14 cellular contexts compared by ENCODE assay signal in genomic region chr10:34789993-34790506, GRCh38. TPM values are rescaled to one million over a fixed set of nuclear protein-coding genes. Genes with fewer than 3 reads are reported as not detected.
DNase-seq lines count a peak whose midpoint lies in the region; ATAC-seq and TF ChIP-seq lines count a peak whose summit lies in the region.
"Had no signal": no experiment of that assay in that cellular context is flagged by ENCODE, and none has a peak within 500 bp of the region (broad histone marks: within the 10 kb centered on the region; RNA-seq: fewer than 3 reads in every experiment).

No MANE protein-coding gene starts in this region.

- H3K4me2 ChIP-seq in PC-3 (ENCODE audit: low read length) = no peak overlapping the region

- CTCF ChIA-PET in PC-3 (lab: Charles Lee) = interaction anchor here (0.7 kb wide), 1 partner anchor 27 kb away, joined by 3 read pairs; no protein-coding TSS in a partner anchor

- H3K9ac ChIP-seq in PC-3 (ENCODE audit: low read length) = no peak overlapping the region

- ATAC-seq in left ventricle myocardium superior = peak; percentile 25
- ATAC-seq in Right ventricle myocardium superior (ENCODE audit: poor library complexity) = no peak
- peak; percentile 25 for ATAC-seq in PC-3
- ATAC-seq in left lung = peak; percentile 34
- ATAC-seq in HG02885 (IDR thresholded peaks at IDR 0.05; ENCODE audit: poor library complexity, unreplicated experiment) = no peak
- no peak for ATAC-seq in HG03571 (IDR thresholded peaks at IDR 0.05; ENCODE audit: unreplicated experiment)
- ATAC-seq: HCT116 had no signal

- POLR2A ChIA-PET in PC-3 (lab: Charles Lee; ENCODE audit: unreplicated experiment) = interaction anchor here (0.6 kb wide), 1 partner anchor 1024 kb away, joined by 3 read pairs; no protein-coding TSS in a partner anchor

- intact Hi-C loops in left ventricle myocardium superior (cut with micrococcal nuclease) (no loop called here), Right ventricle myocardium superior (cut with DNase I) (no loop called here), PC-3 (cut with micrococcal nuclease) (loop anchor here (2.0 kb wide), 1 partner anchor 65 kb away; no protein-coding TSS in a partner anchor), left lung (cut with DNase I) (no loop called here)

- H3K36me3 ChIP-seq in PC-3 (ENCODE audit: low read depth, low read length) (peaks cover 6% of the 10 kb centered on the region; the same call in 1 of the 2 replicates), left lung (no peaks in the 10 kb centered on the region)

- DNase-seq in left ventricle myocardium superior (no peak), Right ventricle myocardium superior (no peak), PC-3 (no peak), left lung (no peak), DMS 273 (lab: John Stamatoyannopoulos, UW; ENCODE audit: unreplicated experiment) (no peak), H4 (ENCODE audit: low spot score) (no peak)
- DNase-seq: activated effector memory CD4-positive, alpha-beta T cell treated with anti-CD3 and anti-CD28 coated beads, Interleukin-2, amount 50 U/mL, for 16 hours; GF-D8; NCI-H510A treated with DMSO at 0.1 percent for 48 hours; testis had no signal

- H3K4me3 ChIP-seq in PC-3 (ENCODE audit: low read length) (no peak overlapping the region), left lung (no peak overlapping the region)
- H3K4me3 ChIP-seq: testis had no signal

- H3K27me3 ChIP-seq in PC-3 (ENCODE audit: low read length) (no peaks in the 10 kb centered on the region), left lung (no peaks in the 10 kb centered on the region)
- H3K27me3 ChIP-seq: testis had no signal

- H3K9me3 ChIP-seq in PC-3 (ENCODE audit: low read length) = no peaks in the 10 kb centered on the region
- H3K9me3 ChIP-seq in left lung = no peaks in the 10 kb centered on the region
- H3K9me3 ChIP-seq: testis had no signal

- peaks cover 21% of the 10 kb centered on the region; the same call in 1 of the 2 replicates for H4K20me1 ChIP-seq in PC-3 (ENCODE audit: low read length)

- H3K79me2 ChIP-seq in PC-3 (ENCODE audit: low read length) = peaks cover 99% of the 10 kb centered on the region

- peaks cover 8% of the 10 kb centered on the region; the same call in 1 of the 2 replicates for H3K4me1 ChIP-seq in PC-3 (ENCODE audit: insufficient read depth, low read length)
- H3K4me1 ChIP-seq in left lung = peaks cover 0 to 5% of the 10 kb centered on the region in 2 donors

- H3K27ac ChIP-seq in PC-3 (ENCODE audit: low read length) = no peak overlapping the region
- H3K27ac ChIP-seq in left lung = no peak overlapping the region
- H3K27ac ChIP-seq: testis had no signal

- TF ChIP-seq CTCF in PC-3 (conservative IDR thresholded peaks at IDR 0.05; ENCODE audit: low read depth, low read length) (no peak), left lung (IDR thresholded peaks at IDR 0.05) (no peak)

- no peak overlapping the region for H2AFZ ChIP-seq in PC-3 (ENCODE audit: low read length)

- H3K9me2 ChIP-seq in PC-3 (replicated peaks; ENCODE audit: low read length) = no peaks in the 10 kb centered on the region

- no peaks in the 10 kb centered on the region for H3F3A ChIP-seq in PC-3 (ENCODE audit: low read length, unreplicated experiment)

- BruUV-seq in PC-3 (replicated peaks; lab: Mats Ljungman, UMichigan) = no TSS peak

RNA-seq across cellular contexts. Expression of gene PARD3, which starts 25.0 kb away (rescaled TPM):
- total RNA-seq in left ventricle myocardium superior = 25.3 TPM
- total RNA-seq in Right ventricle myocardium superior = 33.5 TPM
- 149 and 154 TPM in 2 replicates for total RNA-seq in PC-3 (2014; rRNA removed)
- total RNA-seq in left lung = 10 to 100 TPM; 25.6 to 31.0 TPM
- total RNA-seq in H4 (2014; rRNA removed; shearing (Covaris generic)) = 18.3 and 19.3 TPM in 2 replicates
- total RNA-seq: B cell had no signal

Comparison
In these comparisons a context has a peak if more than half of its experiments do, and no peak if none do; other contexts are left out.
1. ATAC-seq: peak in left ventricle myocardium superior (single experiment), PC-3 (single experiment) and left lung (single experiment); none in Right ventricle myocardium superior (single experiment), HG02885 (single experiment) and HG03571 (single experiment).